In the genomic region with DNA sequence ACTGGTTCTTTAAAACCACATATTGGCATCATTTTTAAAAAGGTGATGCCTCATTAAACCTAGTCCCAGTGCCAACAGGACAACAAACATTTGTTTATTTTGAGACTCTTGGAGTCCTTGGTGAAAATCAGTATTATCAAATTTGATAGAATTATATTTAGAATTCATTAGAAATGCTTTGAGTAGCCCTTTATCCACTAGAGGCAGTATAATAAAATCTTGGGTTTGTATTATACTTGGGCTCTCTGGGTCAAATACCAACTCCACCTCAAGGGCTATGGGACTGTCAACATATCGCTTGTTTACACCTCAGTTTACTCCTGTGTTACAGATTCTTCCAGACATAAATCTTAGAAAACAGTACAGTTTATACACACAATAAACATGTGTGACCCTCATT, we compare ENCODE assay signal across 11 cellular contexts.
DNase-seq lines count a peak whose midpoint lies in the region; ATAC-seq and TF ChIP-seq lines count a peak whose summit lies in the region.
"Had no signal": no experiment of that assay in that cellular context is flagged by ENCODE, and none has a peak within 500 bp of the region (broad histone marks: within the 10 kb centered on the region; RNA-seq: fewer than 3 reads in every experiment).

No MANE protein-coding gene starts in this region.

- peak; percentile 33 for TF ChIP-seq RAD21 in HCT116 (IDR thresholded peaks at IDR 0.05; ENCODE audit: low read depth)

- H3K27me3 ChIP-seq in Caco-2 (replicated peaks; ENCODE audit: control insufficient read depth, insufficient read depth, low read length) (no peaks in the 10 kb centered on the region), HCT116 (ENCODE audit: insufficient read depth, low read length) (no peaks in the 10 kb centered on the region), RWPE2 (ENCODE audit: insufficient read depth, poor library complexity, severe bottlenecking) (no peaks in the 10 kb centered on the region)

- H3K9me2 ChIP-seq in HCT116 (ENCODE audit: insufficient read depth), result no peaks in the 10 kb centered on the region

- H3K27ac ChIP-seq in HCT116 (ENCODE audit: low read depth, low read length), result no peak overlapping the region
- H3K27ac ChIP-seq in RWPE2 (ENCODE audit: poor library complexity, severe bottlenecking), result no peak overlapping the region

- POLR2A ChIA-PET in Caco-2 (lab: Charles Lee), result no interaction called here
- POLR2A ChIA-PET in HCT116 (lab: Charles Lee), result no interaction called here

- no peaks in the 10 kb centered on the region for H3K9me3 ChIP-seq in Caco-2
- no peaks in the 10 kb centered on the region for H3K9me3 ChIP-seq in HCT116 (ENCODE audit: control insufficient read depth in 1 of 2, insufficient read depth in 1 of 2, low read depth in 1 of 2, low read length in 2 of 2)
- H3K9me3 ChIP-seq in RWPE2 (ENCODE audit: severe bottlenecking), result peaks cover 2% of the 10 kb centered on the region

- ATAC-seq in HCT116 (peak; percentile 82), RWPE2 (ENCODE audit: low read depth) (peak; percentile 57; the same call in 2 of the 3 replicates), left lobe of liver (peak; percentile 60), HG02588 (IDR thresholded peaks at IDR 0.05; ENCODE audit: unreplicated experiment) (no peak), HG02852 (IDR thresholded peaks at IDR 0.05; ENCODE audit: unreplicated experiment) (no peak)
- ATAC-seq: activated naive CD8-positive, alpha-beta T cell treated with anti-CD3 and anti-CD28 coated beads, Interleukin-2, amount 50 U/mL, for 24 hours had no signal

- RAD21 ChIA-PET in HCT116 (lab: Charles Lee; ENCODE audit: low non-redundant PET in 1 of 2, low total read pairs in 2 of 2, uncharacterized antibody in 2 of 2, unreplicated experiment in 2 of 2), result no interaction called here

- TF ChIP-seq POLR2A in HCT116 (IDR thresholded peaks at IDR 0.05; ENCODE audit: borderline replicate concordance, extremely low read depth, insufficient read depth, insufficient read length), result no peak

- H3K4me3 ChIP-seq in Caco-2 (ENCODE audit: low read depth, low read length), result no peak overlapping the region
- no peak overlapping the region for H3K4me3 ChIP-seq in HCT116 (replicated peaks in 1 of 2; ENCODE audit: low read depth in 1 of 2, low read length in 2 of 2)
- no peak overlapping the region for H3K4me3 ChIP-seq in RWPE2 (ENCODE audit: severe bottlenecking)

- H3K4me1 ChIP-seq in Caco-2 (no peaks in the 10 kb centered on the region), HCT116 (ENCODE audit: control insufficient read depth in 1 of 2, insufficient read depth in 2 of 2, low read length in 2 of 2) (no peaks in the 10 kb centered on the region), RWPE2 (ENCODE audit: insufficient read depth, poor library complexity, severe bottlenecking) (no peaks in the 10 kb centered on the region)

- no peaks in the 10 kb centered on the region for H4K20me1 ChIP-seq in HCT116 (ENCODE audit: insufficient read depth)

- H3K4me2 ChIP-seq in HCT116 (ENCODE audit: low read length), result no peak overlapping the region

- H3K4me3 Mint-ChIP-seq in Caco-2 (ENCODE audit: unreplicated experiment), result no peak overlapping the region
- H3K4me3 Mint-ChIP-seq: activated naive CD8-positive, alpha-beta T cell treated with anti-CD3 and anti-CD28 coated beads, Interleukin-2, amount 50 U/mL, for 24 hours had no signal

- BruUV-seq in Caco-2 (replicated peaks; lab: Mats Ljungman, UMichigan), result no TSS peak
- BruUV-seq in HCT116 (replicated peaks; lab: Mats Ljungman, UMichigan), result no TSS peak

- H3K27me3 Mint-ChIP-seq in Caco-2 (ENCODE audit: insufficient read depth, unreplicated experiment), result peaks cover 8% of the 10 kb centered on the region
- H3K27me3 Mint-ChIP-seq: activated naive CD8-positive, alpha-beta T cell treated with anti-CD3 and anti-CD28 coated beads, Interleukin-2, amount 50 U/mL, for 24 hours had no signal

- TF ChIP-seq CTCF in Caco-2 (IDR thresholded peaks at IDR 0.05; ENCODE audit: insufficient read depth in 1 of 2, low read depth in 1 of 2, low read length in 1 of 2, severe bottlenecking in 1 of 2, unreplicated experiment in 1 of 2) (peak; percentile 11 to 12), HCT116 (IDR thresholded peaks at IDR 0.05 in 2 of 3, conservative IDR thresholded peaks at IDR 0.05 in 1 of 3; ENCODE audit: borderline replicate concordance in 1 of 3, insufficient read depth in 1 of 3, low read depth in 2 of 3, low read length in 2 of 3) (peak in 2 of 3 experiments; percentile 33 to 55; a peak in 4 of 6 replicates), RWPE2 (IDR thresholded peaks at IDR 0.05; ENCODE audit: poor library complexity, severe bottlenecking) (peak; percentile 58)

- no peak overlapping the region for H3K27ac Mint-ChIP-seq in Caco-2 (ENCODE audit: unreplicated experiment)
- H3K27ac Mint-ChIP-seq: activated naive CD8-positive, alpha-beta T cell treated with anti-CD3 and anti-CD28 coated beads, Interleukin-2, amount 50 U/mL, for 24 hours had no signal

- intact Hi-C loops in Caco-2 (cut with micrococcal nuclease; ENCODE audit: unreplicated experiment) (loop anchor here (5.0 kb wide), 3 partner anchors 368 to 983 kb away; no protein-coding TSS in a partner anchor), HCT116 (cut with micrococcal nuclease) (loop anchor here (5.0 kb wide), 1 partner anchor 833 kb away; the partner anchor contains the start of gene NPY1R)

- H3K9me3 Mint-ChIP-seq in Caco-2 (ENCODE audit: unreplicated experiment), result no peaks in the 10 kb centered on the region
- H3K9me3 Mint-ChIP-seq: activated naive CD8-positive, alpha-beta T cell treated with anti-CD3 and anti-CD28 coated beads, Interleukin-2, amount 50 U/mL, for 24 hours had no signal

- H3K36me3 ChIP-seq in Caco-2 (ENCODE audit: control insufficient read depth, insufficient read depth, low read length) (no peaks in the 10 kb centered on the region), HCT116 (ENCODE audit: control insufficient read depth in 1 of 2, insufficient read depth in 2 of 2, low read length in 2 of 2) (no peaks in the 10 kb centered on the region), RWPE2 (ENCODE audit: low read depth) (no peaks in the 10 kb centered on the region)

- no peaks in the 10 kb centered on the region for H3K36me3 Mint-ChIP-seq in Caco-2 (ENCODE audit: insufficient read depth, unreplicated experiment)

- peak overlapping the region; percentile 62 for H2AFZ ChIP-seq in HCT116 (ENCODE audit: low read depth, low read length, poor library complexity, severe bottlenecking)

- H3K4me1 Mint-ChIP-seq in Caco-2 (ENCODE audit: low read depth, unreplicated experiment), result no peaks in the 10 kb centered on the region
- H3K4me1 Mint-ChIP-seq: activated naive CD8-positive, alpha-beta T cell treated with anti-CD3 and anti-CD28 coated beads, Interleukin-2, amount 50 U/mL, for 24 hours had no signal

- H3K79me2 ChIP-seq in HCT116 (ENCODE audit: insufficient read depth, low read length), result no peaks in the 10 kb centered on the region

- no peak for DNase-seq in Caco-2
- DNase-seq in HCT116 (ENCODE audit: low read depth, low spot score), result no peak
- DNase-seq in RWPE2 (ENCODE audit: low spot score), result no peak
- no peak for DNase-seq in left lobe of liver (ENCODE audit: low spot score)
- DNase-seq in NCI-H2196 treated with DMSO at 0.1 percent for 48 hours (lab: John Stamatoyannopoulos, UW; ENCODE audit: unreplicated experiment), result no peak
- no peak for DNase-seq in iPS-NIHi7 (ENCODE audit: extremely low spot score)
- DNase-seq: activated naive CD8-positive, alpha-beta T cell treated with anti-CD3 and anti-CD28 coated beads, Interleukin-2, amount 50 U/mL, for 24 hours; NCI-H1930; retina had no signal

- CTCF ChIA-PET in Caco-2 (lab: Charles Lee), result interaction anchor here (0.5 kb wide), 1 partner anchor 1051 kb away, joined by 4 read pairs; no protein-coding TSS in a partner anchor
- CTCF ChIA-PET in HCT116 (lab: Charles Lee), result interaction anchor here (1.1 to 5.3 kb wide), 2 partner anchors 460 to 538 kb away, joined by 3 to 21 read pairs; no protein-coding TSS in a partner anchor

- H3K9ac ChIP-seq in HCT116 (ENCODE audit: low read length), result no peak overlapping the region

TF ChIP-seq in HCT116, 20 proteins besides CTCF, POLR2A, EP300 and RAD21:
- no peak for TF ChIP-seq TCF7L2 (IDR thresholded peaks at IDR 0.05; ENCODE audit: borderline replicate concordance, extremely low read depth, insufficient read depth, insufficient read length)
- no peak for TF ChIP-seq ELF1 (IDR thresholded peaks at IDR 0.05; ENCODE audit: borderline replicate concordance, low read depth)

Comparison
In these comparisons a context has a peak if more than half of its experiments do, and no peak if none do; other contexts are left out.
1. ATAC-seq: peak in HCT116 (single experiment), RWPE2 (single experiment) and left lobe of liver (single experiment); none in HG02588 (single experiment) and HG02852 (single experiment).
2. Peak in every context shown above with its lines, with median percentiles within 50 percentile points of each other: CTCF ChIP-seq.